Comparison of ENCODE assay signal across 20 cellular contexts in the genomic region with DNA sequence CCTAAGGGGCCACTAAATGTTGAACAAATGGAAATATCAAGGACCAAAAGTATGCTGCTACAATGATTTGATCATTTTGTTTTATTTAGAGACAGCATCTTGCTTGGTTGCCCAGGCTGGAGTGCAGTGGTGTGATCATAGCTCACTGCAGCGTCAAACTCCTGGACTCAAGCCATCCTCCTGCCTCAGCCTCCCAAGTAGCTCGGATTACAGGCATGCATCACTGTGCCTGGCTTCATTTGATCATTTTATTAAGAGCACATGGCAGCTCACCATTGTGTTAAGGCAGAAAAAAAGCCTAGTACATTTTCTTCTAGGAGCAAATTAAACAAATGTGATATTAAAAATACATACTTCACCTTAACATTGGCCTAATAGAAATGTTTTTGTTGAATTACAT. TPM values are rescaled to one million over a fixed set of nuclear protein-coding genes. Genes with fewer than 3 reads are reported as not detected.
DNase-seq lines count a peak whose midpoint lies in the region; ATAC-seq, FAIRE-seq and TF ChIP-seq lines count a peak whose summit lies in the region.
"Had no signal": no experiment of that assay in that cellular context is flagged by ENCODE, and none has a peak within 500 bp of the region (broad histone marks: within the 10 kb centered on the region; RNA-seq: fewer than 3 reads in every experiment).

No MANE protein-coding gene starts in this region.

- H3K4me1 Mint-ChIP-seq in CD8-positive, alpha-beta memory T cell = no peaks in the 10 kb centered on the region

- WGBS in A549 (ENCODE audit: missing lambda C conversion rate) = 42% methylated on average over 2 of the region's 2 CpGs

- H3K36me3 Mint-ChIP-seq in CD8-positive, alpha-beta memory T cell = no peaks in the 10 kb centered on the region
- H3K36me3 Mint-ChIP-seq: naive thymus-derived CD4-positive, alpha-beta T cell had no signal

- peaks cover 8 to 19% of the 10 kb centered on the region in 2 donors for H3K27me3 Mint-ChIP-seq in CD8-positive, alpha-beta memory T cell
- H3K27me3 Mint-ChIP-seq: brain had no signal

- CTCF ChIA-PET in A549 (lab: Yijun Ruan, JAX) = interaction anchor here (1.1 to 1.4 kb wide), 3 partner anchors 8 to 78 kb away, joined by 3 to 4 read pairs (median 3); no protein-coding TSS in a partner anchor
- CTCF ChIA-PET in CD8-positive, alpha-beta memory T cell (lab: Charles Lee) = no interaction called here

- H3K9me3 ChIP-seq in A549 = no peaks in the 10 kb centered on the region
- no peaks in the 10 kb centered on the region for H3K9me3 ChIP-seq in CD8-positive, alpha-beta memory T cell (ENCODE audit: low read length)
- H3K9me3 ChIP-seq: heart right ventricle, spleen, thyroid gland had no signal

- H3K4me3 ChIP-seq in A549 (no peak overlapping the region), astrocyte of the spinal cord (ENCODE audit: low read depth, low read length) (no peak overlapping the region)
- no peak overlapping the region for H3K4me3 ChIP-seq in CD8-positive, alpha-beta memory T cell (ENCODE audit: low read length)
- H3K4me3 ChIP-seq: heart right ventricle, spleen, thyroid gland had no signal

- TF ChIP-seq EP300 in A549 (IDR thresholded peaks at IDR 0.05) = no peak

- no peak for TF ChIP-seq CTCF in A549 (IDR thresholded peaks at IDR 0.05)
- no peak for TF ChIP-seq CTCF in astrocyte of the spinal cord (IDR thresholded peaks at IDR 0.05; ENCODE audit: low read depth, low read length)

- POLR2A ChIA-PET in A549 (lab: Yijun Ruan, JAX) = no interaction called here
- POLR2A ChIA-PET in CD8-positive, alpha-beta memory T cell (lab: Charles Lee) = no interaction called here

- TF ChIP-seq POLR2A in A549 (IDR thresholded peaks at IDR 0.05; ENCODE audit: low read length) = no peak

- H3K36me3 ChIP-seq in CD8-positive, alpha-beta memory T cell (ENCODE audit: insufficient read depth, low read length) = no peaks in the 10 kb centered on the region
- H3K36me3 ChIP-seq: heart right ventricle, spleen, thyroid gland had no signal

- no peak for TF ChIP-seq RAD21 in A549 (conservative IDR thresholded peaks at IDR 0.05 in 1 of 2, IDR thresholded peaks at IDR 0.05 in 1 of 2)

- peaks cover 88% of the 10 kb centered on the region for H3K4me1 ChIP-seq in A549
- no peaks in the 10 kb centered on the region for H3K4me1 ChIP-seq in CD8-positive, alpha-beta memory T cell (ENCODE audit: insufficient read depth, low read length)

- no peak for DNase-seq in A549 (ENCODE audit: low read depth in 1 of 2, low spot score in 1 of 2)
- peak; percentile 71 for DNase-seq in M059J (ENCODE audit: low read depth)
- peak; percentile 84 for DNase-seq in astrocyte of the spinal cord (ENCODE audit: low read depth, low spot score)
- peak; percentile 85 for DNase-seq in iris pigment epithelial cell (ENCODE audit: low read depth)
- no peak for DNase-seq in A172 (ENCODE audit: low spot score)
- no peak for DNase-seq in activated CD4-positive, alpha-beta T cell treated with anti-CD3 and anti-CD28 coated beads for 4 hours
- no peak for DNase-seq in CD8-positive, alpha-beta memory T cell
- DNase-seq: activated naive CD4-positive, alpha-beta T cell treated with Interleukin-2 at 50 U/mL for 16 hours; dermis blood vessel endothelial cell; DMS53; heart right ventricle; MM.1S; naive thymus-derived CD4-positive, alpha-beta T cell; NCI-H1694; spleen; SW 1271 had no signal

- FAIRE-seq in A549 (lab: Jason Lieb, UNC) = no peak
- FAIRE-seq: islet of Langerhans had no signal

- ATAC-seq in A549 = no peak; a peak in 1 of 6 replicates
- no peak for ATAC-seq in GM19035 (IDR thresholded peaks at IDR 0.05; ENCODE audit: unreplicated experiment)
- ATAC-seq: naive thymus-derived CD4-positive, alpha-beta T cell had no signal

- H3K27me3 ChIP-seq in CD8-positive, alpha-beta memory T cell (ENCODE audit: insufficient read depth, low read length, poor library complexity, severe bottlenecking) = no peaks in the 10 kb centered on the region
- H3K27me3 ChIP-seq: heart right ventricle, spleen, thyroid gland had no signal

- in situ Hi-C loops in astrocyte of the spinal cord (cut with HindIII; ENCODE audit: low sequenced_read_pairs) = no loop called here

- no peak overlapping the region for H3K4me3 Mint-ChIP-seq in CD8-positive, alpha-beta memory T cell
- H3K4me3 Mint-ChIP-seq: brain; naive thymus-derived CD4-positive, alpha-beta T cell had no signal

- H3K4me2 ChIP-seq in A549 = peak overlapping the region; percentile 46

- H3K27ac ChIP-seq in A549 = peak overlapping the region; percentile 34 to 58; a peak in 4 of 6 replicates
- H3K27ac ChIP-seq in CD8-positive, alpha-beta memory T cell (ENCODE audit: low read depth, low read length) = no peak overlapping the region
- H3K27ac ChIP-seq: heart right ventricle, spleen, thyroid gland had no signal

- no peaks in the 10 kb centered on the region for H3K9me3 Mint-ChIP-seq in CD8-positive, alpha-beta memory T cell
- H3K9me3 Mint-ChIP-seq: naive thymus-derived CD4-positive, alpha-beta T cell had no signal

- no peak overlapping the region for H3K27ac Mint-ChIP-seq in CD8-positive, alpha-beta memory T cell
- H3K27ac Mint-ChIP-seq: naive thymus-derived CD4-positive, alpha-beta T cell had no signal

TF ChIP-seq in A549, 52 proteins besides CTCF, POLR2A, EP300 and RAD21:
- TF ChIP-seq EHF (CRISPR knock-in tag; IDR thresholded peaks at IDR 0.05) (no peak), ESRRA (IDR thresholded peaks at IDR 0.05; ENCODE audit: borderline replicate concordance, low read length) (no peak), USF2 (IDR thresholded peaks at IDR 0.05) (no peak), E2F6 (IDR thresholded peaks at IDR 0.05; ENCODE audit: borderline replicate concordance, low read depth) (no peak), GATA3 (IDR thresholded peaks at IDR 0.05; ENCODE audit: borderline replicate concordance) (no peak), NPAS2 (CRISPR knock-in tag; IDR thresholded peaks at IDR 0.05; ENCODE audit: borderline replicate concordance) (no peak), JUN (IDR thresholded peaks at IDR 0.05) (no peak), FOXS1 (CRISPR knock-in tag; IDR thresholded peaks at IDR 0.05) (no peak), CBX2 (IDR thresholded peaks at IDR 0.05; ENCODE audit: borderline replicate concordance, low read depth) (no peak), MAZ (IDR thresholded peaks at IDR 0.05; ENCODE audit: borderline replicate concordance, low read depth, low read length) (no peak), RNF2 (IDR thresholded peaks at IDR 0.05; ENCODE audit: borderline replicate concordance, low read depth) (no peak), POLR2AphosphoS2 (conservative IDR thresholded peaks at IDR 0.05; ENCODE audit: low read length) (no peak), CEBPB (IDR thresholded peaks at IDR 0.05) (no peak), JUNB (IDR thresholded peaks at IDR 0.05) (no peak), CHD2 (IDR thresholded peaks at IDR 0.05; ENCODE audit: low read length, partially characterized antibody) (no peak), SREBF2 (IDR thresholded peaks at IDR 0.05) (no peak), FOSB (CRISPR knock-in tag; IDR thresholded peaks at IDR 0.05) (no peak)
- TF ChIP-seq, protein P1, sequence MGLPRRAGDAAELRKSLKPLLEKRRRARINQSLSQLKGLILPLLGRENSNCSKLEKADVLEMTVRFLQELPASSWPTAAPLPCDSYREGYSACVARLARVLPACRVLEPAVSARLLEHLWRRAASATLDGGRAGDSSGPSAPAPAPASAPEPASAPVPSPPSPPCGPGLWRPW (IDR thresholded peaks at IDR 0.05) = no peak
- TF ChIP-seq, protein P2, sequence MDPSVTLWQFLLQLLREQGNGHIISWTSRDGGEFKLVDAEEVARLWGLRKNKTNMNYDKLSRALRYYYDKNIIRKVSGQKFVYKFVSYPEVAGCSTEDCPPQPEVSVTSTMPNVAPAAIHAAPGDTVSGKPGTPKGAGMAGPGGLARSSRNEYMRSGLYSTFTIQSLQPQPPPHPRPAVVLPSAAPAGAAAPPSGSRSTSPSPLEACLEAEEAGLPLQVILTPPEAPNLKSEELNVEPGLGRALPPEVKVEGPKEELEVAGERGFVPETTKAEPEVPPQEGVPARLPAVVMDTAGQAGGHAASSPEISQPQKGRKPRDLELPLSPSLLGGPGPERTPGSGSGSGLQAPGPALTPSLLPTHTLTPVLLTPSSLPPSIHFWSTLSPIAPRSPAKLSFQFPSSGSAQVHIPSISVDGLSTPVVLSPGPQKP (IDR thresholded peaks at IDR 0.05; ENCODE audit: low read depth, low read length) = no peak
TF ChIP-seq in A549: peak in this region for 0.

RNA-seq across cellular contexts. Expression of gene DCLK2, which starts 52.7 kb away (rescaled TPM):
- polyA plus RNA-seq in A549 (2011; rRNA removed) (8.1 and 8.2 TPM in 2 replicates), A549 (2017; fragmentation: RNase III; extraction: RNeasy Plus Mini Kit Qiagen cat#74134 plus additional on column Dnase treatment) (10.3 to 13.0 TPM (median 11.6 TPM) in 3 replicates)
- 5.2 and 6.8 TPM in 2 replicates for polyA plus RNA-seq in A549 (2012; cell fraction: cytosol; rRNA removed)
- polyA plus RNA-seq in A549 (2012; cell fraction: nucleus; rRNA removed) = 12.1 and 14.2 TPM in 2 replicates
- polyA minus RNA-seq in A549 (2011; rRNA and poly(A)+ RNA removed) = 10.2 and 14.9 TPM in 2 replicates
- 14.8 and 18.2 TPM in 2 replicates for total RNA-seq in M059J (2014; rRNA removed; shearing (Covaris generic))
- 59.4 and 81.8 TPM in 2 replicates for total RNA-seq in A172 (2014; rRNA removed; shearing (Covaris generic))
- total RNA-seq in CD8-positive, alpha-beta memory T cell = not detected
- polyA plus RNA-seq in CD8-positive, alpha-beta memory T cell = not detected

Comparison
In these comparisons a context has a peak if more than half of its experiments do, and no peak if none do; other contexts are left out.
1. DNase-seq: peak in M059J (single experiment), astrocyte of the spinal cord (single experiment) and iris pigment epithelial cell (single experiment); none in A549 (0 of 2), A172 (single experiment), activated CD4-positive, alpha-beta T cell treated with anti-CD3 and anti-CD28 coated beads for 4 hours (0 of 2) and CD8-positive, alpha-beta memory T cell (0 of 5).
2. RNA of gene DCLK2, which starts 52.7 kb away (total RNA-seq): 59.4 to 81.8 TPM in A172 and 14.8 to 18.2 TPM in M059J; not detected in CD8-positive, alpha-beta memory T cell; every median in the first group is over 10 times any median in the second.